9 cellular contexts compared by ENCODE assay signal in the genomic region with DNA sequence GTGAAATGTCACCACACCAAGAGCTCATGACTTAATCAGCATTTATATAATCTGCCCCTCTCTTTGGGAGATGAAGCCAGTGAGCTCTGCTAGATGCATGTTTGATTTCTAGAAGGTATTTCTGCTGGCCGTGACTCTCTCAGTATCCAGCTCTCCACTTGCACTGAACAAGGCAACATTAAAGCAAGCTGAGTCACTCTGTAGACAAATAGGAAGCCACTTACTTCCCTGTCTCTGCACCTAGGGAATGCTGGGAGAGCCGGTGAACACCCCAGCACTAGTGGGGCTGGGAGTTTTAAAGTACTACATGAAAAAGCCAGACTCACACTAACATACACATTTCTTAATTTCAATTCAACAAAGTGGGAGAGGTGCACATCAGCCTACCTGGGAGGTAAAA.
DNase-seq lines count a peak whose midpoint lies in the region; ATAC-seq and TF ChIP-seq lines count a peak whose summit lies in the region.
"Had no signal": no experiment of that assay in that cellular context is flagged by ENCODE, and none has a peak within 500 bp of the region (broad histone marks: within the 10 kb centered on the region; RNA-seq: fewer than 3 reads in every experiment).

No MANE protein-coding gene starts in this region.

- H3K27ac Mint-ChIP-seq in progenitor cell of endocrine pancreas = peak overlapping the region; percentile 27
- H3K27ac Mint-ChIP-seq: activated naive CD4-positive, alpha-beta T cell treated with anti-CD3 and anti-CD28 coated beads for 36 hours; mesothelial cell of epicardium had no signal

- no peak for TF ChIP-seq CTCF in progenitor cell of endocrine pancreas (IDR thresholded peaks at IDR 0.05; ENCODE audit: unreplicated experiment)

- peaks cover 24% of the 10 kb centered on the region for H3K9me3 Mint-ChIP-seq in progenitor cell of endocrine pancreas (ENCODE audit: low read depth)

- no peak for ATAC-seq in GM19395 (IDR thresholded peaks at IDR 0.05; ENCODE audit: unreplicated experiment)
- no peak for ATAC-seq in GM18873 (IDR thresholded peaks at IDR 0.05; ENCODE audit: low FRiP score, unreplicated experiment)

- DNase-seq in EL (peak; percentile 27), M059J (ENCODE audit: low read depth) (peak; percentile 60), epithelial cell of prostate (ENCODE audit: low read depth, low spot score) (no peak), progenitor cell of endocrine pancreas (ENCODE audit: low spot score, unreplicated experiment) (no peak), NCI-H1048 (lab: John Stamatoyannopoulos, UW) (no peak)

- H3K27me3 Mint-ChIP-seq in progenitor cell of endocrine pancreas = no peaks in the 10 kb centered on the region

- H3K27ac ChIP-seq in epithelial cell of prostate = peak overlapping the region; percentile 93

- H3K4me1 Mint-ChIP-seq in progenitor cell of endocrine pancreas (ENCODE audit: low read depth) = peaks cover 4% of the 10 kb centered on the region
- H3K4me1 Mint-ChIP-seq: mesothelial cell of epicardium had no signal

- no peak overlapping the region for H3K4me3 Mint-ChIP-seq in progenitor cell of endocrine pancreas (ENCODE audit: low read depth)
- H3K4me3 Mint-ChIP-seq: activated naive CD4-positive, alpha-beta T cell treated with anti-CD3 and anti-CD28 coated beads for 36 hours; mesothelial cell of epicardium had no signal

- H3K36me3 Mint-ChIP-seq in progenitor cell of endocrine pancreas (ENCODE audit: insufficient read depth) = no peaks in the 10 kb centered on the region
- H3K36me3 Mint-ChIP-seq: mesothelial cell of epicardium had no signal

Comparison
In these comparisons a context has a peak if more than half of its experiments do, and no peak if none do; other contexts are left out.
1. DNase-seq: peak in EL (single experiment) and M059J (single experiment); none in epithelial cell of prostate (single experiment), progenitor cell of endocrine pancreas (single experiment) and NCI-H1048 (single experiment).